ENCODE assay signal across 28 cellular contexts in the genomic region with DNA sequence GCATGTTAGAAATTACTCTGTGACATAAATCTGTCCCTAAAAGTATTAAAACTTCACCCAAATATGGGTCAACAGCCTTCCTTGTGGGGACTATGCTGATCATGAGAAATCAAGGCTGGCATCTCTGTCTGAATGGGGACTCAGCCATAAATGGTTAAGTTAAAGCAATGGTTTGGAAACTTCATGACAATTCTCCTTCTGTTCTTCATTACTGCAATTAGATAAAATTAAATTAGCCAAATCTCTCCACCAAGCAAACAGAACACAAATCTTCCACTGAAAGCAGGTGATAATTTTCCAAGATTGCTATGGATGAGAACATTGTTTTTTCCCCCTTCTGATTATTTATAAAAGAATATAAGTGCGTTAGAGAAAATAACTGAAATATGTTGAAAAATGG.
"Had no signal": no experiment of that assay in that cellular context is flagged by ENCODE, and none has a peak within 500 bp of the region (broad histone marks: within the 10 kb centered on the region; RNA-seq: fewer than 3 reads in every experiment).

No MANE protein-coding gene starts in this region.

- FAIRE-seq: endometrium, endothelial cell of umbilical vein, frontal cortex had no signal

- H3K4me1 ChIP-seq: colonic mucosa, esophagus muscularis mucosa, esophagus squamous epithelium, foreskin keratinocyte, gastrocnemius medialis, gastroesophageal sphincter, heart left ventricle, heart right ventricle had no signal

- H3K9me3 ChIP-seq: colonic mucosa, esophagus muscularis mucosa, esophagus squamous epithelium, gastrocnemius medialis, gastroesophageal sphincter, heart left ventricle, heart right ventricle had no signal

- H2AFZ ChIP-seq: hepatocyte had no signal

- H3K4me2 ChIP-seq: hepatocyte had no signal

- H3K27ac ChIP-seq: colonic mucosa, coronary artery, epithelial cell of prostate, esophagus muscularis mucosa, esophagus squamous epithelium, foreskin keratinocyte, gastrocnemius medialis, gastroesophageal sphincter, heart left ventricle, heart right ventricle, hepatocyte had no signal

- ATAC-seq: effector memory CD8-positive, alpha-beta T cell; esophagus mucosa; foreskin keratinocyte; gastrocnemius medialis; gastroesophageal sphincter; heart left ventricle; heart right ventricle had no signal

- H3K79me2 ChIP-seq: hepatocyte had no signal

- DNase-seq: colonic mucosa; cortex of kidney; dermis blood vessel endothelial cell; dorsolateral prefrontal cortex; effector CD4-positive, alpha-beta T cell; effector CD8-positive, alpha-beta T cell; effector memory CD4-positive, alpha-beta T cell; effector memory CD8-positive, alpha-beta T cell; endodermal cell; erythroblast; esophagus squamous epithelium; foreskin keratinocyte; foreskin melanocyte; gastrocnemius medialis; glutamatergic neuron; head of caudate nucleus; heart left ventricle; heart right ventricle; hippocampal formation had no signal

- H3K36me3 ChIP-seq: colonic mucosa, esophagus muscularis mucosa, esophagus squamous epithelium, gastrocnemius medialis, gastroesophageal sphincter, heart left ventricle, heart right ventricle had no signal

- H3K4me3 ChIP-seq: colonic mucosa, coronary artery, dorsolateral prefrontal cortex, esophagus muscularis mucosa, esophagus squamous epithelium, gastrocnemius medialis, gastroesophageal sphincter, heart left ventricle, heart right ventricle, hepatocyte had no signal

- H3K27me3 ChIP-seq: colonic mucosa, dorsolateral prefrontal cortex, esophagus muscularis mucosa, esophagus squamous epithelium, gastrocnemius medialis, gastroesophageal sphincter, hepatocyte had no signal
